9 cellular contexts compared by ENCODE assay signal in genomic region chr4:1244978-1245471, GRCh38. TPM values are rescaled to one million over a fixed set of nuclear protein-coding genes. Genes with fewer than 3 reads are reported as not detected.
DNase-seq lines count a peak whose midpoint lies in the region; ATAC-seq and TF ChIP-seq lines count a peak whose summit lies in the region.
"Had no signal": no experiment of that assay in that cellular context is flagged by ENCODE, and none has a peak within 500 bp of the region (broad histone marks: within the 10 kb centered on the region; RNA-seq: fewer than 3 reads in every experiment).

No MANE protein-coding gene starts in this region.

- peaks cover 15% of the 10 kb centered on the region for H3K36me3 Mint-ChIP-seq in activated CD4-positive, alpha-beta memory T cell treated with anti-CD3 and anti-CD28 coated beads for 36 hours
- H3K36me3 Mint-ChIP-seq in glutamatergic neuron (ENCODE audit: unreplicated experiment): no peaks in the 10 kb centered on the region

- ATAC-seq in psoas muscle (no peak), HG03175 (IDR thresholded peaks at IDR 0.05; ENCODE audit: unreplicated experiment) (no peak)

- peak overlapping the region; percentile 29 for H3K27ac Mint-ChIP-seq in activated CD4-positive, alpha-beta memory T cell treated with anti-CD3 and anti-CD28 coated beads for 36 hours
- H3K27ac Mint-ChIP-seq in glutamatergic neuron (ENCODE audit: unreplicated experiment): peak overlapping the region; percentile 87

- no peak overlapping the region for H3K27ac ChIP-seq in psoas muscle
- H3K27ac ChIP-seq: thoracic aorta had no signal

- H3K36me3 ChIP-seq in GM06990 (ENCODE audit: control insufficient read depth, insufficient read depth, low read length) (peaks cover 8% of the 10 kb centered on the region), psoas muscle (ENCODE audit: insufficient read depth in 1 of 2, low read depth in 1 of 2) (peaks cover 0 to 10% of the 10 kb centered on the region in 2 donors)

- POLR2A ChIA-PET in activated CD4-positive, alpha-beta memory T cell treated with anti-CD3 and anti-CD28 coated beads for 36 hours (lab: Charles Lee): no interaction called here

- CTCF ChIA-PET in activated CD4-positive, alpha-beta memory T cell treated with anti-CD3 and anti-CD28 coated beads for 36 hours (lab: Charles Lee): interaction anchor here (0.9 to 4.3 kb wide), 4 partner anchors 20 to 114 kb away, joined by 3 to 14 read pairs (median 5); no protein-coding TSS in a partner anchor

- no peaks in the 10 kb centered on the region for H3K9me3 Mint-ChIP-seq in activated CD4-positive, alpha-beta memory T cell treated with anti-CD3 and anti-CD28 coated beads for 36 hours
- H3K9me3 Mint-ChIP-seq in glutamatergic neuron (ENCODE audit: unreplicated experiment): peaks cover 31% of the 10 kb centered on the region

- H3K4me1 Mint-ChIP-seq in activated CD4-positive, alpha-beta memory T cell treated with anti-CD3 and anti-CD28 coated beads for 36 hours (ENCODE audit: low read depth): peaks cover 45% of the 10 kb centered on the region
- peaks cover 42% of the 10 kb centered on the region for H3K4me1 Mint-ChIP-seq in glutamatergic neuron (ENCODE audit: low read depth, unreplicated experiment)

- H3K4me3 Mint-ChIP-seq in activated CD4-positive, alpha-beta memory T cell treated with anti-CD3 and anti-CD28 coated beads for 36 hours: no peak overlapping the region
- peak overlapping the region; percentile 72 for H3K4me3 Mint-ChIP-seq in glutamatergic neuron (ENCODE audit: unreplicated experiment)

- 66 to 79% (median 68%) methylated on average over 19 of the region's 19 CpGs for WGBS in psoas muscle, 3 donors

- peaks cover 60% of the 10 kb centered on the region for H3K4me1 ChIP-seq in psoas muscle

- TF ChIP-seq CTCF in GM06990 (IDR thresholded peaks at IDR 0.05; ENCODE audit: insufficient read depth, low read length, poor library complexity, severe bottlenecking) (no peak), glutamatergic neuron (IDR thresholded peaks at IDR 0.05; ENCODE audit: partially characterized antibody, unreplicated experiment) (no peak), psoas muscle (IDR thresholded peaks at IDR 0.05) (no peak)

- peak; percentile 10 for DNase-seq in GM06990 (ENCODE audit: extremely low read depth, insufficient read length)
- no peak for DNase-seq in activated CD4-positive, alpha-beta memory T cell treated with anti-CD3 and anti-CD28 coated beads for 36 hours
- no peak for DNase-seq in glutamatergic neuron
- peak; percentile 12 to 30 for DNase-seq in psoas muscle
- no peak for DNase-seq in A172 (ENCODE audit: low spot score)
- DNase-seq in effector CD8-positive, alpha-beta T cell (lab: John Stamatoyannopoulos, UW): no peak
- DNase-seq: NCI-H2029 treated with DMSO at 0.1 percent for 48 hours had no signal

- no peaks in the 10 kb centered on the region for H3K27me3 ChIP-seq in GM06990 (replicated peaks; ENCODE audit: control insufficient read depth, insufficient read depth, low read length)
- no peaks in the 10 kb centered on the region for H3K27me3 ChIP-seq in psoas muscle (ENCODE audit: insufficient read depth in 3 of 3, low read length in 2 of 3)

- H3K4me3 ChIP-seq in GM06990 (replicated peaks; ENCODE audit: low read depth, low read length): no peak overlapping the region
- peak overlapping the region; percentile 84 for H3K4me3 ChIP-seq in psoas muscle

- H3K27me3 Mint-ChIP-seq in activated CD4-positive, alpha-beta memory T cell treated with anti-CD3 and anti-CD28 coated beads for 36 hours: no peaks in the 10 kb centered on the region
- peaks cover 26% of the 10 kb centered on the region for H3K27me3 Mint-ChIP-seq in glutamatergic neuron (ENCODE audit: unreplicated experiment)

- H3K9me3 ChIP-seq in psoas muscle: no peaks in the 10 kb centered on the region
- H3K9me3 ChIP-seq: thoracic aorta had no signal

- intact Hi-C loops in activated CD4-positive, alpha-beta memory T cell treated with anti-CD3 and anti-CD28 coated beads for 36 hours (cut with micrococcal nuclease): no loop called here
- intact Hi-C loops in psoas muscle (cut with DNase I): loop anchor here (5.0 kb wide), 1 partner anchor 78 kb away; no protein-coding TSS in a partner anchor

RNA-seq across cellular contexts. Expression of gene CTBP1, which starts 3.9 kb away (rescaled TPM):
- total RNA-seq in activated CD4-positive, alpha-beta memory T cell treated with anti-CD3 and anti-CD28 coated beads for 36 hours: 100 to 1,000 TPM; 154 to 162 TPM
- total RNA-seq in glutamatergic neuron (ENCODE audit: unreplicated experiment) (302 TPM), psoas muscle (100 to 1,000 TPM; 122 to 165 (median 142) TPM)
- polyA plus RNA-seq in psoas muscle: 100 to 1,000 TPM; 109 to 156 (median 116) TPM
- total RNA-seq in A172 (2014; rRNA removed; shearing (Covaris generic)): 166 and 240 TPM in 2 replicates

RNA-seq across cellular contexts. Expression of gene MAEA, which starts 44.7 kb away (rescaled TPM):
- total RNA-seq in activated CD4-positive, alpha-beta memory T cell treated with anti-CD3 and anti-CD28 coated beads for 36 hours: 10 to 100 TPM; 47.3 to 50.3 TPM
- 77.2 TPM for total RNA-seq in glutamatergic neuron (ENCODE audit: unreplicated experiment)
- total RNA-seq in psoas muscle: 10 to 100 TPM; 26.7 to 39.6 (median 33.2) TPM
- polyA plus RNA-seq in psoas muscle: 10 to 100 TPM; 30.3 to 41.6 (median 38.9) TPM
- 80.9 and 100 TPM in 2 replicates for total RNA-seq in A172 (2014; rRNA removed; shearing (Covaris generic))

Comparison
In these comparisons a context has a peak if more than half of its experiments do, and no peak if none do; other contexts are left out.
1. DNase-seq: peak in GM06990 (single experiment) and psoas muscle (2 of 2); none in activated CD4-positive, alpha-beta memory T cell treated with anti-CD3 and anti-CD28 coated beads for 36 hours (single experiment), glutamatergic neuron (single experiment), A172 (single experiment) and effector CD8-positive, alpha-beta T cell (single experiment).